Comparison of ENCODE assay signal across 25 cellular contexts in the genomic region with DNA sequence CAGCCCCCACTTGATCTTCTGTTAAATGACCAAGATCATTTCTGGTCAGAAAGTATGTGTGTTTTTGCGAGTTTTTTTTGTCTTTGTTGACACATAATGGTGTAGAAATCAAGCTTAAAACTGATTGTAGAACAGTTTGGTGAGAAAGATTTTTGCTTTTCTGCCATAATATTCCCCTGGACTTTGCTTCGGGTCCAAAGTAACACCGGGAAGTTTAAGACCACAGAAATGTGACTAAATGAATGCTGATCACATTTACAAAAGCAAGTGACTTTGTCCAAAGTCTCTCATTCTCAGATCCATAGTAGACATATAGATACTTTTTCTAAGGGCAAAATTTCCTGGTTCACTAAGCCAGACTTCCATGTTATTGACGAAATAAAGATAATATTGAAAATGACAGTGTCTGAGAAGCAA. TPM values are rescaled to one million over a fixed set of nuclear protein-coding genes. Genes with fewer than 3 reads are reported as not detected.
DNase-seq lines count a peak whose midpoint lies in the region; ATAC-seq and TF ChIP-seq lines count a peak whose summit lies in the region.
"Had no signal": no experiment of that assay in that cellular context is flagged by ENCODE, and none has a peak within 500 bp of the region (broad histone marks: within the 10 kb centered on the region; RNA-seq: fewer than 3 reads in every experiment).

No MANE protein-coding gene starts in this region.

- H3K27ac ChIP-seq in right atrium auricular region (peak overlapping the region; percentile 74 to 82), GM23338 (ENCODE audit: low read depth) (no peak overlapping the region)

- H3K4me1 Mint-ChIP-seq in progenitor cell of endocrine pancreas (ENCODE audit: low read depth), result peaks cover 14% of the 10 kb centered on the region
- peaks cover 18% of the 10 kb centered on the region for H3K4me1 Mint-ChIP-seq in GM23338
- H3K4me1 Mint-ChIP-seq in activated T-helper 2 cell treated with anti-CD3 and anti-CD28 coated beads, Interferon-gamma antibody, Interleukin-2, Interleukin-4, amounts not matched to agents 10 μg/mL and 5 μg/mL and 100 μg/mL, durations not matched to agents 14 hours and 24 hours and 36 hours (ENCODE audit: low read depth), result peaks cover 2% of the 10 kb centered on the region

- no peak overlapping the region; the same call in 1 of the 2 replicates for H3K4me2 ChIP-seq in GM23338

- 0 out of 2 replicates have a peak, but pooled peaks cover 2% of the 10 kb centered on the region for H3F3A ChIP-seq in GM23338 (replicated peaks; ENCODE audit: low read depth)

- no peaks in the 10 kb centered on the region for H3K27me3 ChIP-seq in right atrium auricular region
- H3K27me3 ChIP-seq in GM23338 (ENCODE audit: insufficient read depth), result peaks cover 42% of the 10 kb centered on the region

- H3K27ac Mint-ChIP-seq in progenitor cell of endocrine pancreas (no peak overlapping the region), GM23338 (no peak overlapping the region)
- no peak overlapping the region for H3K27ac Mint-ChIP-seq in activated T-helper 2 cell treated with anti-CD3 and anti-CD28 coated beads, Interferon-gamma antibody, Interleukin-2, Interleukin-4, amounts not matched to agents 10 μg/mL and 5 μg/mL and 100 μg/mL, durations not matched to agents 14 hours and 24 hours and 36 hours
- H3K27ac Mint-ChIP-seq: activated naive CD8-positive, alpha-beta T cell treated with anti-CD3 and anti-CD28 coated beads for 36 hours; activated T-helper 1 cell treated with anti-CD3 and anti-CD28 coated beads, Interleukin-12 subunit alpha, Interleukin-12 subunit beta, Interleukin-2, Interleukin-4 antibody, amounts not matched to agents 30 ng/mL and 10 ng/mL and 1 ng/mL, durations not matched to agents 14 hours and 24 hours and 36 hours; CD4-positive, CD25-positive, alpha-beta regulatory T cell; T-helper 2 cell treated with Interferon-gamma antibody and Interleukin-4, amounts not matched to agents 5 μg/mL and 100 μg/mL, for 36 hours had no signal

- H4K20me1 ChIP-seq in GM23338 (replicated peaks; ENCODE audit: insufficient read depth), result no peaks in the 10 kb centered on the region

- intact Hi-C loops in left cardiac atrium (cut with DNase I), result no loop called here
- intact Hi-C loops in activated T-helper 2 cell treated with anti-CD3 and anti-CD28 coated beads, Interferon-gamma antibody, Interleukin-2, Interleukin-4, amounts not matched to agents 10 μg/mL and 5 μg/mL and 100 μg/mL, durations not matched to agents 14 hours and 24 hours and 36 hours (cut with micrococcal nuclease), result no loop called here

- DNase-seq in right atrium auricular region (ENCODE audit: low spot score), result no peak
- no peak for DNase-seq in left cardiac atrium
- DNase-seq in progenitor cell of endocrine pancreas (ENCODE audit: low spot score, unreplicated experiment), result no peak
- no peak for DNase-seq in GM23338 (ENCODE audit: low spot score)
- no peak for DNase-seq in NCI-H748 (lab: John Stamatoyannopoulos, UW; ENCODE audit: unreplicated experiment)
- no peak for DNase-seq in cerebellar cortex (ENCODE audit: low spot score)
- no peak for DNase-seq in activated T-helper 2 cell treated with anti-CD3 and anti-CD28 coated beads, Interferon-gamma antibody, Interleukin-2, Interleukin-4, amounts not matched to agents 10 μg/mL and 5 μg/mL and 100 μg/mL, durations not matched to agents 14 hours and 24 hours and 36 hours (ENCODE audit: low spot score)
- DNase-seq: activated CD4-positive, alpha-beta T cell treated with anti-CD3 and anti-CD28 coated beads for 1 hour; activated naive CD8-positive, alpha-beta T cell treated with anti-CD3 and anti-CD28 coated beads for 36 hours; body of pancreas; CD4-positive, CD25-positive, alpha-beta regulatory T cell; dermis blood vessel endothelial cell; glutamatergic neuron; kidney glomerular epithelial cell; NCI-H526 treated with DMSO at 0.1 percent for 48 hours; nucleus accumbens; sigmoid colon; stimulated activated CD4-positive, alpha-beta T cell treated with anti-CD3 and anti-CD28 coated beads, Interleukin-2, amount 100 ng/mL, for 24 hours had no signal

- H3K4me1 ChIP-seq in right atrium auricular region (peaks cover 0 to 46% of the 10 kb centered on the region in 2 donors), GM23338 (ENCODE audit: insufficient read depth) (peaks cover 27% of the 10 kb centered on the region)

- H3K9me3 Mint-ChIP-seq in progenitor cell of endocrine pancreas (ENCODE audit: low read depth) (no peaks in the 10 kb centered on the region), GM23338 (no peaks in the 10 kb centered on the region; the same call in 2 of the 3 replicates)
- H3K9me3 Mint-ChIP-seq in activated T-helper 2 cell treated with anti-CD3 and anti-CD28 coated beads, Interferon-gamma antibody, Interleukin-2, Interleukin-4, amounts not matched to agents 10 μg/mL and 5 μg/mL and 100 μg/mL, durations not matched to agents 14 hours and 24 hours and 36 hours, result no peaks in the 10 kb centered on the region
- H3K9me3 Mint-ChIP-seq: activated naive CD8-positive, alpha-beta T cell treated with anti-CD3 and anti-CD28 coated beads for 36 hours; activated T-helper 1 cell treated with anti-CD3 and anti-CD28 coated beads, Interleukin-12 subunit alpha, Interleukin-12 subunit beta, Interleukin-2, Interleukin-4 antibody, amounts not matched to agents 30 ng/mL and 10 ng/mL and 1 ng/mL, durations not matched to agents 14 hours and 24 hours and 36 hours; T-helper 2 cell treated with Interferon-gamma antibody and Interleukin-4, amounts not matched to agents 5 μg/mL and 100 μg/mL, for 36 hours had no signal

- H3K4me3 ChIP-seq in right atrium auricular region (peak overlapping the region in 1 of 2 donors; percentile 74), iPS-18c (ENCODE audit: insufficient read depth, low read depth, low read length) (peak overlapping the region; percentile 78; the same call in 1 of the 2 replicates), GM23338 (no peak overlapping the region)
- H3K4me3 ChIP-seq: body of pancreas had no signal

- H3K27me3 Mint-ChIP-seq in progenitor cell of endocrine pancreas, result peaks cover 19% of the 10 kb centered on the region
- H3K27me3 Mint-ChIP-seq in GM23338 (ENCODE audit: insufficient read depth, low read depth, poor library complexity), result peaks cover 22% of the 10 kb centered on the region
- H3K27me3 Mint-ChIP-seq in activated T-helper 2 cell treated with anti-CD3 and anti-CD28 coated beads, Interferon-gamma antibody, Interleukin-2, Interleukin-4, amounts not matched to agents 10 μg/mL and 5 μg/mL and 100 μg/mL, durations not matched to agents 14 hours and 24 hours and 36 hours (ENCODE audit: low read depth), result peaks cover 71% of the 10 kb centered on the region

- no peaks in the 10 kb centered on the region; the same call in 1 of the 2 replicates for H3K79me2 ChIP-seq in GM23338 (replicated peaks; ENCODE audit: insufficient read depth)

- H3K36me3 Mint-ChIP-seq in progenitor cell of endocrine pancreas (ENCODE audit: insufficient read depth) (no peaks in the 10 kb centered on the region), GM23338 (ENCODE audit: low read depth) (no peaks in the 10 kb centered on the region)
- H3K36me3 Mint-ChIP-seq in activated T-helper 2 cell treated with anti-CD3 and anti-CD28 coated beads, Interferon-gamma antibody, Interleukin-2, Interleukin-4, amounts not matched to agents 10 μg/mL and 5 μg/mL and 100 μg/mL, durations not matched to agents 14 hours and 24 hours and 36 hours (ENCODE audit: low read depth), result no peaks in the 10 kb centered on the region
- H3K36me3 Mint-ChIP-seq: activated naive CD8-positive, alpha-beta T cell treated with anti-CD3 and anti-CD28 coated beads for 36 hours; CD4-positive, CD25-positive, alpha-beta regulatory T cell had no signal

- H3K9me2 ChIP-seq in GM23338 (ENCODE audit: insufficient read depth), result 0 out of 2 replicates have a peak, but pooled peaks cover 4% of the 10 kb centered on the region

- ATAC-seq in left cardiac atrium (no peak), GM23338 (no peak)
- ATAC-seq: body of pancreas had no signal

- TF ChIP-seq CTCF in right atrium auricular region (IDR thresholded peaks at IDR 0.05) (no peak), progenitor cell of endocrine pancreas (IDR thresholded peaks at IDR 0.05; ENCODE audit: unreplicated experiment) (no peak), GM23338 (conservative IDR thresholded peaks at IDR 0.05; ENCODE audit: low read depth in 2 of 2) (no peak)

- H3K36me3 ChIP-seq in right atrium auricular region (no peaks in the 10 kb centered on the region), GM23338 (ENCODE audit: insufficient read depth) (no peaks in the 10 kb centered on the region)
- H3K36me3 ChIP-seq: sigmoid colon had no signal

- H3K4me3 Mint-ChIP-seq in progenitor cell of endocrine pancreas (ENCODE audit: low read depth) (peak overlapping the region; percentile 80), GM23338 (no peak overlapping the region)
- H3K4me3 Mint-ChIP-seq in activated T-helper 2 cell treated with anti-CD3 and anti-CD28 coated beads, Interferon-gamma antibody, Interleukin-2, Interleukin-4, amounts not matched to agents 10 μg/mL and 5 μg/mL and 100 μg/mL, durations not matched to agents 14 hours and 24 hours and 36 hours (ENCODE audit: low read depth), result no peak overlapping the region
- H3K4me3 Mint-ChIP-seq: activated naive CD8-positive, alpha-beta T cell treated with anti-CD3 and anti-CD28 coated beads for 36 hours; activated T-helper 1 cell treated with anti-CD3 and anti-CD28 coated beads, Interleukin-12 subunit alpha, Interleukin-12 subunit beta, Interleukin-2, Interleukin-4 antibody, amounts not matched to agents 30 ng/mL and 10 ng/mL and 1 ng/mL, durations not matched to agents 14 hours and 24 hours and 36 hours; CD4-positive, CD25-positive, alpha-beta regulatory T cell; T-helper 2 cell treated with Interferon-gamma antibody and Interleukin-4, amounts not matched to agents 5 μg/mL and 100 μg/mL, for 36 hours had no signal

- H2AFZ ChIP-seq in GM23338, result no peak overlapping the region

- H3K9me3 ChIP-seq in right atrium auricular region (no peaks in the 10 kb centered on the region), iPS-18c (ENCODE audit: control insufficient read depth, insufficient read depth, low read length) (no peaks in the 10 kb centered on the region)
- H3K9me3 ChIP-seq: body of pancreas, sigmoid colon had no signal

TF ChIP-seq in GM23338, 12 proteins besides CTCF, POLR2A, EP300 and RAD21 (continues in another document):
- TF ChIP-seq STAT1 (IDR thresholded peaks at IDR 0.05; ENCODE audit: unreplicated experiment) (no peak), ZNF114 (CRISPR knock-in tag; IDR thresholded peaks at IDR 0.05) (no peak), ZNF331 (CRISPR knock-in tag; IDR thresholded peaks at IDR 0.05; ENCODE audit: low read depth) (no peak), POLR2AphosphoS5 (IDR thresholded peaks at IDR 0.05; ENCODE audit: low read depth) (no peak)

RNA-seq across cellular contexts. Expression of a gene that starts 2.6 kb away (rescaled TPM):
- total RNA-seq in right atrium auricular region (1 to 10 TPM; 2.5 to 4.4 TPM), left cardiac atrium (1 to 10 TPM; 7.9 to 9.0 TPM), progenitor cell of endocrine pancreas (13.7 and 15.6 TPM in 2 replicates)
- 1.4 and 1.6 TPM in 2 replicates for total RNA-seq in GM23338 (2014; rRNA removed; shearing (Covaris generic))
- polyA plus RNA-seq in GM23338 (2016; fragmentation: Nextera tagmentation; extraction: Ambion mirVana), result 1.2 and 1.3 TPM in 2 replicates
- not detected in 2 replicates for total RNA-seq in activated T-helper 2 cell treated with anti-CD3 and anti-CD28 coated beads, Interferon-gamma antibody, Interleukin-2, Interleukin-4, amounts not matched to agents 10 μg/mL and 5 μg/mL and 100 μg/mL, durations not matched to agents 14 hours and 24 hours and 36 hours
- total RNA-seq: A673; activated CD8-positive, alpha-beta memory T cell treated with anti-CD3 and anti-CD28 coated beads for 36 hours; activated naive CD8-positive, alpha-beta T cell treated with anti-CD3 and anti-CD28 coated beads for 36 hours; activated T-helper 1 cell treated with anti-CD3 and anti-CD28 coated beads, Interleukin-12 subunit alpha, Interleukin-12 subunit beta, Interleukin-2, Interleukin-4 antibody, amounts not matched to agents 30 ng/mL and 10 ng/mL and 1 ng/mL, durations not matched to agents 14 hours and 24 hours and 36 hours; CD4-positive, CD25-positive, alpha-beta regulatory T cell; dermis blood vessel endothelial cell; HT-29; OCI-LY7 had no signal
